Comparison of ENCODE assay signal across 15 cellular contexts in the genomic region with DNA sequence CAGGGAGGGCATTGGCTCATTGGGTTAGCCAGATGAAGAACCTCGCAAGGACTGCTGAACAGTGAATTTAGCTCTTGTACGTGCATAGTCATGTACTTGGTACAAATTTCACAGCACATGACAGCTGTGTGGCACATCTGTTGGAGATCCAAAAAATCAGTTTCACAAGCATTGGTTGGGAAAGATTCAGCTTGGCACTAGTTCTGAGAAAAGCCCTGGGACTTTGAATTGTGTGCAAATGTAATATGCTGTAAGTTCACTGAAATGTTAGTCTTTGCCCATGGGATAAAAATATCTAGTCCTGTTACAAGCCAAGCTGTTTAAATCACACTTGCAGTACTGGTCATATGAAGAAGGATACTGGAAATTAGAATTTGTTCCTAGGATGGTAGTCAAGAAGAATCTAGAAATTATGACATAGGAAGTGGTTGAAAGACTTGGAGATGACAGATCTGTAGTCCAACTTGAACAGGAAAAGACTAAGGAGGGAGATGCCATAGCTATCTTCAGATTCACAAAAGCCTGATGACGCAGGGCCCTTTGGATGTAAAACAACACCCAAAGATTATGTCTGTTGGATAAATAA. TPM values are rescaled to one million over a fixed set of nuclear protein-coding genes. Genes with fewer than 3 reads are reported as not detected.
A peak's percentile ranks its signal among the peaks of the same experiment; 100 is the strongest.
DNase-seq lines count a peak whose midpoint lies in the region; ATAC-seq and TF ChIP-seq lines count a peak whose summit lies in the region.
"Had no signal": no experiment of that assay in that cellular context is flagged by ENCODE, and none has a peak within 500 bp of the region (broad histone marks: within the 10 kb centered on the region; RNA-seq: fewer than 3 reads in every experiment).

No MANE protein-coding gene starts in this region.

- H3K4me1 ChIP-seq in foreskin keratinocyte: peaks cover 11% of the 10 kb centered on the region
- H3K4me1 ChIP-seq in sigmoid colon: peaks cover 0 to 17% (median 0%) of the 10 kb centered on the region in 4 donors
- no peaks in the 10 kb centered on the region for H3K4me1 ChIP-seq in uterus
- H3K4me1 ChIP-seq: pancreas had no signal

- WGBS in sigmoid colon, 2 donors: 89 to 91% methylated on average over 3 of the region's 3 CpGs

- H3K27ac ChIP-seq in foreskin keratinocyte: no peak overlapping the region
- peak overlapping the region; percentile 60 to 79 (median 69) for H3K27ac ChIP-seq in sigmoid colon
- H3K27ac ChIP-seq in uterus: peak overlapping the region in 1 of 2 donors; percentile 49
- H3K27ac ChIP-seq: C4-2B, pancreas had no signal

- H3K36me3 ChIP-seq in sigmoid colon: no peaks in the 10 kb centered on the region
- no peaks in the 10 kb centered on the region for H3K36me3 ChIP-seq in uterus
- H3K36me3 ChIP-seq: pancreas had no signal

- H3K4me3 ChIP-seq in AG10803 (ENCODE audit: low read length) (no peak overlapping the region), sigmoid colon (no peak overlapping the region), uterus (no peak overlapping the region)
- H3K4me3 ChIP-seq: pancreas had no signal

- DNase-seq in AG10803 (ENCODE audit: low read depth) (peak; percentile 97), amniotic epithelial cell (ENCODE audit: low read depth) (peak; percentile 57), foreskin keratinocyte (no peak), sigmoid colon (peak; percentile 78), NCI-H510A treated with DMSO at 0.1 percent for 48 hours (lab: John Stamatoyannopoulos, UW) (no peak), ureter (ENCODE audit: low spot score) (no peak), uterus (no peak)
- DNase-seq: activated CD8-positive, alpha-beta memory T cell treated with anti-CD3 and anti-CD28 coated beads for 24 hours; activated naive CD4-positive, alpha-beta T cell treated with Interleukin-2 at 50 U/mL for 16 hours; NCI-H1105 treated with DMSO at 0.1 percent for 48 hours; NCI-H526; pancreas; stimulated activated CD4-positive, alpha-beta T cell treated with anti-CD3 and anti-CD28 coated beads, Interleukin-1b, Interleukin-23, amount 100 ng/mL, for 48 hours had no signal

- no peak for TF ChIP-seq CTCF in AG10803 (conservative IDR thresholded peaks at IDR 0.05; ENCODE audit: low read length)
- TF ChIP-seq CTCF in foreskin keratinocyte (conservative IDR thresholded peaks at IDR 0.05): no peak
- no peak for TF ChIP-seq CTCF in sigmoid colon (IDR thresholded peaks at IDR 0.05)
- TF ChIP-seq CTCF in uterus (IDR thresholded peaks at IDR 0.05): no peak

- ATAC-seq in foreskin keratinocyte (peak; percentile 5), GM18505 (IDR thresholded peaks at IDR 0.05; ENCODE audit: unreplicated experiment) (no peak)

- H3K9me3 ChIP-seq in sigmoid colon: no peaks in the 10 kb centered on the region
- H3K9me3 ChIP-seq in uterus: no peaks in the 10 kb centered on the region
- H3K9me3 ChIP-seq: pancreas had no signal

- TF ChIP-seq EP300 in sigmoid colon (IDR thresholded peaks at IDR 0.05): peak in 3 of 4 donors; percentile 69 to 82 (median 81)

- intact Hi-C loops in sigmoid colon (cut with DNase I): no loop called here
- intact Hi-C loops in uterus (cut with DNase I; ENCODE audit: low total_unique reads): no loop called here

- H3K27me3 ChIP-seq in foreskin keratinocyte (no peaks in the 10 kb centered on the region), sigmoid colon (no peaks in the 10 kb centered on the region), uterus (no peaks in the 10 kb centered on the region)
- H3K27me3 ChIP-seq: pancreas had no signal

- TF ChIP-seq POLR2A in sigmoid colon (IDR thresholded peaks at IDR 0.05) (no peak), GM18505 (IDR thresholded peaks at IDR 0.05; ENCODE audit: borderline replicate concordance, extremely low read depth, insufficient read depth, insufficient read length) (no peak), uterus (IDR thresholded peaks at IDR 0.05) (no peak)

RNA-seq across cellular contexts. Expression of a gene that starts 19.2 kb away (rescaled TPM):
- 3,836 and 7,314 TPM in 2 replicates for total RNA-seq in foreskin keratinocyte
- polyA plus RNA-seq in foreskin keratinocyte: 1,652 and 2,714 TPM in 2 replicates
- total RNA-seq in sigmoid colon: 1 to 10 TPM; 2.6 to 5.0 (median 3.7) TPM
- polyA plus RNA-seq in sigmoid colon: 10 to 100 TPM in 1 of 3 donors, 1 to 10 TPM in 2; 4.2 to 24.0 (median 4.8) TPM
- total RNA-seq in ureter: 14.5 TPM
- 10 to 100 TPM in 1 of 4 donors, 1 to 10 TPM in 3; 2.1 to 17.4 (median 4.4) TPM for total RNA-seq in uterus

Comparison
In these comparisons a context has a peak if more than half of its experiments do, and no peak if none do; other contexts are left out.
1. DNase-seq: peak in AG10803 (single experiment), amniotic epithelial cell (single experiment) and sigmoid colon (single experiment); none in foreskin keratinocyte (0 of 2), NCI-H510A treated with DMSO at 0.1 percent for 48 hours (single experiment), ureter (single experiment) and uterus (0 of 2).
2. RNA of a gene that starts 19.2 kb away (total RNA-seq): 3,836 to 7,314 TPM in foreskin keratinocyte; 14.5 TPM in ureter (single experiment), 2.1 to 17.4 TPM in uterus and 2.6 to 5.0 TPM in sigmoid colon; every median in the first group is over 100 times any median in the second.